In the genomic region with DNA sequence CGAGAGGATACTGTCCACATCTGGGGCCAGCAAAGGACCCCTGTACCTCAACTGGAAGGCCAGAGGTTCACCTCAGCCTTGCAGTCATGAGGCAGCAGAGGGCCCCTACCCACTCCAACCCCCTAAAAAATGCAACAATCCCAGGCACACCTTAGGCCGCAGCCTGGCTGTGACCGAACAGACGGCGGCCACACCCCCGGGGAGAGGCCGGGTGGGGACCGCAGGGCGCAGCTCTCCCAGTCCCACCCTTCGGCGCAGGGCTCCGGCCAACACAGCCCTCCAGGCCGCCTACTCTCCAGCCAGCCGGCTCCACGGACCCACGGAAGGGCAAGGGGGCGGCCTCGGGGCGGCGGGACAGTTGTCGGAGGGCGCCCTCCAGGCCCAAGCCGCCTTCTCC, we compare ENCODE assay signal across 9 cellular contexts. TPM values are rescaled to one million over a fixed set of nuclear protein-coding genes. Genes with fewer than 3 reads are reported as not detected.
DNase-seq lines count a peak whose midpoint lies in the region; ATAC-seq and TF ChIP-seq lines count a peak whose summit lies in the region.
"Had no signal": no experiment of that assay in that cellular context is flagged by ENCODE, and none has a peak within 500 bp of the region (broad histone marks: within the 10 kb centered on the region; RNA-seq: fewer than 3 reads in every experiment).

No MANE protein-coding gene starts in this region.

- peak overlapping the region; percentile 44 to 77 (median 56) for H3K4me3 ChIP-seq in tibial nerve

- TF ChIP-seq POLR2A in tibial nerve (IDR thresholded peaks at IDR 0.05) = no peak

- no peaks in the 10 kb centered on the region for H3K36me3 ChIP-seq in tibial nerve

- no peaks in the 10 kb centered on the region for H3K9me3 Mint-ChIP-seq in activated T-cell treated with anti-CD3 and anti-CD28 coated beads, Interleukin-2, amount 50 U/mL, for 4 hours
- H3K9me3 Mint-ChIP-seq in memory B cell = no peaks in the 10 kb centered on the region

- peaks cover 0 to 30% (median 12%) of the 10 kb centered on the region in 4 donors for H3K4me1 ChIP-seq in tibial nerve

- no peaks in the 10 kb centered on the region for H3K27me3 Mint-ChIP-seq in activated T-cell treated with anti-CD3 and anti-CD28 coated beads, Interleukin-2, amount 50 U/mL, for 4 hours (ENCODE audit: low read depth)
- H3K27me3 Mint-ChIP-seq in memory B cell = no peaks in the 10 kb centered on the region

- no peak for DNase-seq in activated T-cell treated with anti-CD3 and anti-CD28 coated beads, Interleukin-2, amount 50 U/mL, for 4 hours
- DNase-seq in activated T-cell treated with anti-CD3 and anti-CD28 coated beads, Interleukin-2, amount 50 U/mL, for 48 hours = no peak
- DNase-seq in central memory CD4-positive, alpha-beta T cell = peak; percentile 5
- no peak for DNase-seq in memory B cell (ENCODE audit: low spot score in 2 of 2)
- DNase-seq in tibial nerve (ENCODE audit: low spot score in 2 of 2) = no peak
- no peak for DNase-seq in NCI-H2107 treated with DMSO at 0.1 percent for 48 hours (lab: John Stamatoyannopoulos, UW; ENCODE audit: unreplicated experiment)
- no peak for DNase-seq in NCI-H1694 (lab: John Stamatoyannopoulos, UW)
- no peak for DNase-seq in COR-L47 (lab: John Stamatoyannopoulos, UW)
- DNase-seq: NCI-H510A had no signal

- H3K27ac Mint-ChIP-seq in memory B cell = no peak overlapping the region

- peaks cover 25% of the 10 kb centered on the region for H3K4me1 Mint-ChIP-seq in activated T-cell treated with anti-CD3 and anti-CD28 coated beads, Interleukin-2, amount 50 U/mL, for 4 hours (ENCODE audit: low read depth)
- peaks cover 12% of the 10 kb centered on the region for H3K4me1 Mint-ChIP-seq in memory B cell

- ATAC-seq in activated T-cell treated with anti-CD3 and anti-CD28 coated beads, Interleukin-2, amount 50 U/mL, for 4 hours = no peak
- ATAC-seq in memory B cell (ENCODE audit: low read depth) = no peak

- H3K27ac ChIP-seq in tibial nerve = peak overlapping the region; percentile 60 to 84 (median 76)

- peaks cover 5% of the 10 kb centered on the region for H3K36me3 Mint-ChIP-seq in activated T-cell treated with anti-CD3 and anti-CD28 coated beads, Interleukin-2, amount 50 U/mL, for 4 hours (ENCODE audit: insufficient read depth)
- H3K36me3 Mint-ChIP-seq in memory B cell = no peaks in the 10 kb centered on the region

- TF ChIP-seq CTCF in tibial nerve (IDR thresholded peaks at IDR 0.05) = no peak

- TF ChIP-seq EP300 in tibial nerve (IDR thresholded peaks at IDR 0.05) = no peak

- H3K27me3 ChIP-seq in tibial nerve = no peaks in the 10 kb centered on the region

- peak overlapping the region; percentile 61 for H3K4me3 Mint-ChIP-seq in activated T-cell treated with anti-CD3 and anti-CD28 coated beads, Interleukin-2, amount 50 U/mL, for 4 hours
- peak overlapping the region; percentile 49 for H3K4me3 Mint-ChIP-seq in memory B cell

- no peaks in the 10 kb centered on the region for H3K9me3 ChIP-seq in tibial nerve

- WGBS in tibial nerve, 2 donors = 64 to 100% methylated on average over 1 to 11 of the region's 23 CpGs

RNA-seq across cellular contexts. Expression of a gene that starts 0.5 kb away (rescaled TPM):
- 10 to 100 TPM; 39.0 to 42.2 (median 42.0) TPM for total RNA-seq in activated T-cell treated with anti-CD3 and anti-CD28 coated beads, Interleukin-2, amount 50 U/mL, for 4 hours
- total RNA-seq in tibial nerve = 10 to 100 TPM; 14.2 to 16.9 (median 16.4) TPM

RNA-seq across cellular contexts. Expression of a gene that starts 29.5 kb away (rescaled TPM):
- total RNA-seq in activated T-cell treated with anti-CD3 and anti-CD28 coated beads, Interleukin-2, amount 50 U/mL, for 4 hours = not detected
- under 1 TPM in 2 of 4 donors, not detected in 2; under 0.01 to 0.21 TPM for total RNA-seq in tibial nerve

RNA-seq across cellular contexts. Expression of a gene that starts 35.5 kb away (rescaled TPM):
- total RNA-seq in activated T-cell treated with anti-CD3 and anti-CD28 coated beads, Interleukin-2, amount 50 U/mL, for 4 hours = 10 to 100 TPM; 52.8 to 54.5 (median 53.6) TPM
- total RNA-seq in tibial nerve = 10 to 100 TPM; 50.3 to 75.1 (median 55.5) TPM
